In the genomic region with DNA sequence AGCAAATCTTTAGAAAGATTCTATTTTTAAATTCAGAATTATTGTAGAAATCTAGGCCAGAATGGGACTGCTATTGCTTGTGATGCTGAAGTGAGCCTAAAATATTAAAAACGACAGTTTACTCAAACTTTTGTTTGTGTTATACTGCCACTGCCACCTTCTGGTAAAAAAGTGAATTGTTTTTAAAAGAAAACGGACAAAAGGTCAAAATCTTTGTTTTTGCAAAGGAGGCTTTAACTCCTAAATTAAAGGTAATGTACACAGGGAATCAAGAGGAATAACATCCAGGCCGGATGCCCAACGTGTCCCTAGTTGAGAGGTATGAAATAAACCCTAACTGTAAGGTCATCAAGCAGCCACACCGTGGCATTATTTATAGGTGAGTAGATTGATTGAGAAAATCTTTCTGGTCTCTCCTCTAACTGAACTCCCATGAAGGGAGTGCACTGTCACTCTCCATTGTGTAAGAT, we compare ENCODE assay signal across 8 cellular contexts.
DNase-seq lines count a peak whose midpoint lies in the region; ATAC-seq, FAIRE-seq and TF ChIP-seq lines count a peak whose summit lies in the region.

No MANE protein-coding gene starts in this region.

- intact Hi-C loops in heart right ventricle (cut with DNase I), result no loop called here
- intact Hi-C loops in upper lobe of right lung (cut with DNase I), result no loop called here

- H3K4me3 ChIP-seq in heart right ventricle (no peak overlapping the region), right atrium auricular region (no peak overlapping the region), upper lobe of right lung (no peak overlapping the region)

- H3K27me3 ChIP-seq in heart right ventricle, result peaks cover 0 to 10% (median 0%) of the 10 kb centered on the region in 7 donors
- H3K27me3 ChIP-seq in right atrium auricular region, result no peaks in the 10 kb centered on the region
- no peaks in the 10 kb centered on the region for H3K27me3 ChIP-seq in upper lobe of right lung

- FAIRE-seq in RCC 7860 (lab: Jason Lieb, UNC), result peak; percentile 44

- no peaks in the 10 kb centered on the region for H3K36me3 ChIP-seq in heart right ventricle
- no peaks in the 10 kb centered on the region for H3K36me3 ChIP-seq in right atrium auricular region
- H3K36me3 ChIP-seq in upper lobe of right lung, result no peaks in the 10 kb centered on the region

- DNase-seq in heart right ventricle (no peak), right atrium auricular region (ENCODE audit: low spot score) (no peak), RCC 7860 (ENCODE audit: low spot score) (no peak), globus pallidus (ENCODE audit: low spot score) (peak; percentile 3), upper lobe of right lung (no peak), foreskin melanocyte (no peak), DMS153 treated with DMSO at 0.1 percent for 48 hours (lab: John Stamatoyannopoulos, UW; ENCODE audit: unreplicated experiment) (no peak)
- DNase-seq in stimulated activated CD4-positive, alpha-beta T cell treated with anti-CD3 and anti-CD28 coated beads, Interleukin-2, amount 100 ng/mL, for 24 hours, result no peak

- TF ChIP-seq CTCF in heart right ventricle (IDR thresholded peaks at IDR 0.05), result peak in 8 of 9 donors; percentile 30 to 71 (median 57)
- peak in 1 of 2 donors; percentile 72 for TF ChIP-seq CTCF in right atrium auricular region (IDR thresholded peaks at IDR 0.05)
- peak; percentile 57 for TF ChIP-seq CTCF in upper lobe of right lung (IDR thresholded peaks at IDR 0.05)

- H3K9me3 ChIP-seq in heart right ventricle (no peaks in the 10 kb centered on the region), right atrium auricular region (no peaks in the 10 kb centered on the region), upper lobe of right lung (no peaks in the 10 kb centered on the region)

- H3K27ac ChIP-seq in heart right ventricle, result no peak overlapping the region
- no peak overlapping the region for H3K27ac ChIP-seq in right atrium auricular region
- H3K27ac ChIP-seq in upper lobe of right lung, result no peak overlapping the region

- H3K4me1 ChIP-seq in heart right ventricle (no peaks in the 10 kb centered on the region), right atrium auricular region (no peaks in the 10 kb centered on the region), upper lobe of right lung (no peaks in the 10 kb centered on the region)

- WGBS in heart right ventricle, 2 donors, result 8 to 9% methylated on average over 5 of the region's 5 CpGs

- ATAC-seq in heart right ventricle (no peak), upper lobe of right lung (no peak)
